9 cellular contexts compared by ENCODE assay signal in the genomic region with DNA sequence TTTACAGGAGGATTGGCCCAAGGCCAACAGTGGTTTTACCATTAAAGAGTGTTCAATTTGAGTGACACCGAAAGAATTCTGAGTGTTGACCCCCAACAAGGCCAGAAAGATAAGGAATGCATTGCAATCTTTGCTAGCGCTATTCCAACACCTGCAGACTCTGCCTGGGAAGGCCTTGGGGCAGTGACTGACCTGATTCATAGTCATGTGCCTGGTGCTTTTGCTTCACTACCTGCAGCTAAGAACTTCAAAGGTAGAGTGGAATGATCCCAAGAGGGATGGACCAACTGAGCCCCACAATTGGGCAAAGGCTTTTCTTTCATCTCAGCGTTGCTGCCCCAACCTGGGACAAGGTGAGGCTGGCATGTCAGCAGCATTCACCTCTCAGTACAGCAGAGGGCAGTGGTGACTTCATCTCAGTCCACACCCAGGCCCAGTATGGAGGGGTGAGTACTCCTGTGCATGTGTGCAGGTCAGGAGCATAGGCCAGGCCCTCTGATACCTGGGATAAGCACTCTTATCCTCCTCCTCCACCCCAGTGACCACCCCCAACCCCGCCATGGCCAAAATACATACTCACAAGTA.
A peak's percentile ranks its signal among the peaks of the same experiment; 100 is the strongest.
DNase-seq lines count a peak whose midpoint lies in the region; TF ChIP-seq lines count a peak whose summit lies in the region.
"Had no signal": no experiment of that assay in that cellular context is flagged by ENCODE, and none has a peak within 500 bp of the region (broad histone marks: within the 10 kb centered on the region; RNA-seq: fewer than 3 reads in every experiment).

No MANE protein-coding gene starts in this region.

- H3K4me1 ChIP-seq in right atrium auricular region: peaks cover 0 to under 1% of the 10 kb centered on the region in 2 donors

- DNase-seq in NCI-H748 (lab: John Stamatoyannopoulos, UW; ENCODE audit: unreplicated experiment): peak; percentile 51
- no peak for DNase-seq in NCI-H748 treated with DMSO at 0.1 percent for 48 hours (lab: John Stamatoyannopoulos, UW)
- peak; percentile 48 for DNase-seq in NCI-H1092 (lab: John Stamatoyannopoulos, UW)
- DNase-seq in activated CD8-positive, alpha-beta memory T cell treated with anti-CD3 and anti-CD28 coated beads for 24 hours: peak; percentile 60
- DNase-seq in right atrium auricular region (ENCODE audit: low spot score): no peak
- peak; percentile 5 for DNase-seq in stimulated activated CD8-positive, alpha-beta memory T cell treated with anti-CD3 and anti-CD28 coated beads, Interleukin-4, amount 100 ng/mL, for 24 hours (ENCODE audit: low read depth)
- no peak for DNase-seq in foreskin melanocyte
- no peak for DNase-seq in LoVo (ENCODE audit: low spot score)
- DNase-seq: naive B cell had no signal

- no peak overlapping the region for H3K27ac ChIP-seq in right atrium auricular region

- no peaks in the 10 kb centered on the region for H3K27me3 ChIP-seq in right atrium auricular region

- H3K9me3 ChIP-seq in right atrium auricular region: peaks cover 5 to 11% of the 10 kb centered on the region in 2 donors

- no peaks in the 10 kb centered on the region for H3K36me3 ChIP-seq in right atrium auricular region

- H3K4me3 ChIP-seq in right atrium auricular region: no peak overlapping the region

- peak; percentile 19 to 59 for TF ChIP-seq CTCF in right atrium auricular region (IDR thresholded peaks at IDR 0.05)

Comparison
In these comparisons a context has a peak if more than half of its experiments do, and no peak if none do; other contexts are left out.
1. DNase-seq: peak in NCI-H748 (single experiment), NCI-H1092 (single experiment), activated CD8-positive, alpha-beta memory T cell treated with anti-CD3 and anti-CD28 coated beads for 24 hours (single experiment) and stimulated activated CD8-positive, alpha-beta memory T cell treated with anti-CD3 and anti-CD28 coated beads, Interleukin-4, amount 100 ng/mL, for 24 hours (single experiment); none in NCI-H748 treated with DMSO at 0.1 percent for 48 hours (single experiment), right atrium auricular region (single experiment), foreskin melanocyte (single experiment) and LoVo (single experiment).